In the genomic region with DNA sequence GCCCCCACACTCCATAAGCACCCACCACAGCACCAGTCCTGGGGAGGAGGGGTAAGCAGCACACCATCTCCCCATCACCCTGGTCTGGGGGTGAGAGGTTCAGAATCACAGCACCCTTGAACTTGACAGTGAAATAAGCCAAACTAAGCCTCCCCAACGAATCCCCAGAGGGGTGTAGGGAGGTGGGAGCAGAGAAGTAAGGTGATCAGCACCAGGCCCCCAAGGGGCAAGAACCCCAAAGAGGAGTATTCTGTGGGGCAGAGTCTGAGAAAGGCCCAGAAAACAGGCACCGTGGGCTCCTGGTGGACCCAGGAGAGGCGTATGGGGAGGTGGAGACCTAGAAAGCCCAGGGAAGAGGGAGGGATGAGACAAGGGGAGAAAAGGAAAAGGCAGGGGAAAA, we compare ENCODE assay signal across 9 cellular contexts. TPM values are rescaled to one million over a fixed set of nuclear protein-coding genes. Genes with fewer than 3 reads are reported as not detected.
A peak's percentile ranks its signal among the peaks of the same experiment; 100 is the strongest.
DNase-seq lines count a peak whose midpoint lies in the region; ATAC-seq and TF ChIP-seq lines count a peak whose summit lies in the region.
"Had no signal": no experiment of that assay in that cellular context is flagged by ENCODE, and none has a peak within 500 bp of the region (broad histone marks: within the 10 kb centered on the region; RNA-seq: fewer than 3 reads in every experiment).

No MANE protein-coding gene starts in this region.

- no peak for TF ChIP-seq CTCF in GM12875 (IDR thresholded peaks at IDR 0.05; ENCODE audit: borderline replicate concordance, insufficient read depth, low read depth, low read length)
- TF ChIP-seq CTCF in activated B cell treated with CpG ODN at 0.5 μM for 24 hours (IDR thresholded peaks at IDR 0.05), result no peak
- TF ChIP-seq CTCF in fibroblast of villous mesenchyme (IDR thresholded peaks at IDR 0.05; ENCODE audit: insufficient read depth, low read depth, low read length), result no peak

- H3K4me3 ChIP-seq in GM12875 (ENCODE audit: low read depth, low read length) (peak overlapping the region; percentile 66), fibroblast of villous mesenchyme (ENCODE audit: low read depth, low read length) (peak overlapping the region; percentile 61), skeletal muscle satellite cell (ENCODE audit: low read length) (peak overlapping the region; percentile 80)

- POLR2A ChIA-PET in activated B cell treated with CpG ODN at 0.5 μM for 24 hours (lab: Charles Lee), result interaction anchor here (0.6 to 3.4 kb wide), 3 partner anchors 66 to 1039 kb away, joined by 5 to 25 read pairs (median 6); partner anchors contain the start of gene STARD10

- H3K9me3 Mint-ChIP-seq in activated B cell treated with CpG ODN at 0.5 μM for 24 hours, result no peaks in the 10 kb centered on the region

- peak overlapping the region; percentile 86 for H3K9ac ChIP-seq in skeletal muscle satellite cell (ENCODE audit: low read depth, low read length)

- intact Hi-C loops in activated B cell treated with CpG ODN at 0.5 μM for 24 hours (cut with micrococcal nuclease), result loop anchor here (5.0 kb wide), 1 partner anchor 521 kb away; no protein-coding TSS in a partner anchor

- H3K36me3 Mint-ChIP-seq in activated B cell treated with CpG ODN at 0.5 μM for 24 hours (ENCODE audit: low read depth), result peaks cover 50% of the 10 kb centered on the region

- peak overlapping the region; percentile 99 for H3K4me2 ChIP-seq in skeletal muscle satellite cell (ENCODE audit: low read length)

- peaks cover 84% of the 10 kb centered on the region for H3K4me1 Mint-ChIP-seq in activated B cell treated with CpG ODN at 0.5 μM for 24 hours

- H3K4me3 Mint-ChIP-seq in activated B cell treated with CpG ODN at 0.5 μM for 24 hours, result peak overlapping the region; percentile 97

- H3K27me3 Mint-ChIP-seq in activated B cell treated with CpG ODN at 0.5 μM for 24 hours, result no peaks in the 10 kb centered on the region

- DNase-seq in activated B cell treated with CpG ODN at 0.5 μM for 24 hours (no peak), fibroblast of villous mesenchyme (ENCODE audit: low read depth) (no peak), occipital lobe (lab: John Stamatoyannopoulos, UW) (no peak)
- DNase-seq: NCI-H187 treated with DMSO at 0.1 percent for 48 hours had no signal

- peak overlapping the region; percentile 94 for H3K27ac Mint-ChIP-seq in activated B cell treated with CpG ODN at 0.5 μM for 24 hours

- CTCF ChIA-PET in activated B cell treated with CpG ODN at 0.5 μM for 24 hours (lab: Charles Lee), result no interaction called here

- H3K27me3 ChIP-seq in skeletal muscle satellite cell (ENCODE audit: control insufficient read depth, insufficient read depth, low read length), result no peaks in the 10 kb centered on the region

- no peak for ATAC-seq in activated B cell treated with CpG ODN at 0.5 μM for 24 hours (ENCODE audit: low read depth)
- no peak for ATAC-seq in GM18907 (IDR thresholded peaks at IDR 0.05; ENCODE audit: unreplicated experiment)
- ATAC-seq in GM19023 (IDR thresholded peaks at IDR 0.05; ENCODE audit: unreplicated experiment), result no peak
- ATAC-seq in HG03175 (IDR thresholded peaks at IDR 0.05; ENCODE audit: unreplicated experiment), result no peak

- H3K36me3 ChIP-seq in skeletal muscle satellite cell (ENCODE audit: insufficient read depth, low read length), result no peaks in the 10 kb centered on the region

- peaks cover 31% of the 10 kb centered on the region for H3K4me1 ChIP-seq in skeletal muscle satellite cell (ENCODE audit: control insufficient read depth, insufficient read depth, low read length)

- H3K9me3 ChIP-seq in skeletal muscle satellite cell (replicated peaks; ENCODE audit: low read length), result no peaks in the 10 kb centered on the region

RNA-seq across cellular contexts. Expression of gene ARAP1, which starts 30.9 kb away (rescaled TPM):
- 113 and 139 TPM in 2 replicates for total RNA-seq in activated B cell treated with CpG ODN at 0.5 μM for 24 hours
- 73.0 and 77.0 TPM in 2 replicates for total RNA-seq in fibroblast of villous mesenchyme
- 51.1 and 60.3 TPM in 2 replicates for total RNA-seq in skeletal muscle satellite cell (2012; rRNA removed)
- 19.3 TPM for total RNA-seq in occipital lobe

RNA-seq across cellular contexts. Expression of gene PDE2A, which starts 47.1 kb away (rescaled TPM):
- total RNA-seq in activated B cell treated with CpG ODN at 0.5 μM for 24 hours, result 0.32 and 1.4 TPM in 2 replicates
- under 0.01 TPM in 2 replicates for total RNA-seq in fibroblast of villous mesenchyme
- 0.66 and 0.76 TPM in 2 replicates for total RNA-seq in skeletal muscle satellite cell (2012; rRNA removed)
- 78.3 TPM for total RNA-seq in occipital lobe

Comparison
In these comparisons a context has a peak if more than half of its experiments do, and no peak if none do; other contexts are left out.
1. RNA of gene PDE2A, which starts 47.1 kb away (total RNA-seq): 78.3 TPM in occipital lobe (single experiment); 0.32 to 1.4 TPM in activated B cell treated with CpG ODN at 0.5 μM for 24 hours and under 0.01 TPM in fibroblast of villous mesenchyme; every median in the first group is over 10 times any median in the second.
2. Peak in every context shown above with its lines, with median percentiles within 50 percentile points of each other: H3K4me3 ChIP-seq.